Comparison of ENCODE assay signal across 33 cellular contexts in genomic region chr1:95733031-95733430, GRCh38.
"Had no signal": no experiment of that assay in that cellular context is flagged by ENCODE, and none has a peak within 500 bp of the region (broad histone marks: within the 10 kb centered on the region; RNA-seq: fewer than 3 reads in every experiment).

No MANE protein-coding gene starts in this region.

- H3K27ac ChIP-seq: adrenal gland, body of pancreas, breast epithelium, Peyer's patch, SJSA1, VCaP had no signal

- H3K4me1 ChIP-seq: adrenal gland, body of pancreas, breast epithelium, Peyer's patch, SJSA1 had no signal

- H3K9me3 ChIP-seq: adrenal gland, body of pancreas, Peyer's patch, SJSA1, SK-N-SH had no signal

- DNase-seq: activated B cell treated with CpG ODN at 0.5 μM for 24 hours; activated CD4-positive, alpha-beta memory T cell treated with anti-CD3 and anti-CD28 coated beads for 36 hours; activated CD4-positive, alpha-beta T cell treated with anti-CD3 and anti-CD28 coated beads for 4 hours; activated CD4-positive, alpha-beta T cell treated with anti-CD3 and anti-CD28 coated beads, Interleukin-2, amount 50 U/mL, for 1 hour; activated CD4-positive, CD25-positive, alpha-beta regulatory T cell treated with anti-CD3 and anti-CD28 coated beads, Interleukin-2, amount 50 U/mL, for 72 hours; activated CD8-positive, alpha-beta memory T cell treated with anti-CD3 and anti-CD28 coated beads, Interleukin-2, amount 50 U/mL, for 4 hours; activated gamma-delta T cell treated with Interleukin-2 at 50 U/mL for 16 hours; activated naive CD4-positive, alpha-beta T cell treated with anti-CD3 and anti-CD28 coated beads for 36 hours; activated T-cell treated with anti-CD3 and anti-CD28 coated beads for 4 hours; activated T-cell treated with anti-CD3 and anti-CD28 coated beads, Interleukin-2, amount 50 U/mL, for 4 hours; adrenal gland; body of pancreas; caudate nucleus; Karpas-422; NCI-H1105; NCI-H1417 treated with DMSO at 0.1 percent for 48 hours; NCI-H1930; NCI-H2081 treated with DMSO at 0.1 percent for 48 hours; NCI-H345; NCI-H510A; NCI-H526; NCI-H748 treated with DMSO at 0.1 percent for 48 hours; NK-92 treated with Interleukin-12 subunit alpha and Interleukin-12 subunit beta, amount 100 ng/mL, for 24 hours; PC-3; Peyer's patch; RPMI8226; SHP77 treated with DMSO at 0.1 percent for 48 hours; SK-N-SH had no signal

- FAIRE-seq: astrocyte, TTC549 had no signal

- H3K27me3 ChIP-seq: adrenal gland, body of pancreas, breast epithelium, Peyer's patch, SJSA1 had no signal

- H3K36me3 ChIP-seq: adrenal gland, breast epithelium, Peyer's patch, SJSA1 had no signal

- H3K4me3 ChIP-seq: adrenal gland, body of pancreas, breast epithelium, Peyer's patch, SJSA1 had no signal
